10 cellular contexts compared by ENCODE assay signal in genomic region chr9:36798350-36799065, GRCh38.
A peak's percentile ranks its signal among the peaks of the same experiment; 100 is the strongest.
DNase-seq lines count a peak whose midpoint lies in the region; ATAC-seq and TF ChIP-seq lines count a peak whose summit lies in the region.
"Had no signal": no experiment of that assay in that cellular context is flagged by ENCODE, and none has a peak within 500 bp of the region (broad histone marks: within the 10 kb centered on the region; RNA-seq: fewer than 3 reads in every experiment).

No MANE protein-coding gene starts in this region.

- ATAC-seq in left lobe of liver (peak; percentile 77), HG02840 (IDR thresholded peaks at IDR 0.05; ENCODE audit: low FRiP score, unreplicated experiment) (no peak), HG02623 (IDR thresholded peaks at IDR 0.05; ENCODE audit: unreplicated experiment) (no peak)

- peak; percentile 76 for DNase-seq in DMS 273 (lab: John Stamatoyannopoulos, UW; ENCODE audit: unreplicated experiment)
- peak; percentile 56 for DNase-seq in HEK293T (ENCODE audit: extremely low spot score)
- peak; percentile 20 for DNase-seq in RPMI7951 (ENCODE audit: low read depth)
- no peak for DNase-seq in left lobe of liver (ENCODE audit: low spot score)
- DNase-seq in NOMO-1 treated with dmso at 0.1 percent for 144 hours (lab: John Stamatoyannopoulos, UW; ENCODE audit: unreplicated experiment): no peak
- DNase-seq in amniotic stem cell (lab: John Stamatoyannopoulos, UW): no peak
- DNase-seq: activated T-cell treated with anti-CD3 and anti-CD28 coated beads, Interleukin-2, amount 50 U/mL, for 1 hour; mesenchymal stem cell had no signal

- CTCF ChIA-PET in HEK293T (lab: Yijun Ruan, JAX): interaction anchor here (1.0 kb wide), 1 partner anchor 117 kb away, joined by 3 read pairs; no protein-coding TSS in a partner anchor

- POLR2A ChIA-PET in HEK293T (lab: Yijun Ruan, JAX): no interaction called here

TF ChIP-seq in HEK293T, 16 proteins besides CTCF, POLR2A, EP300 and RAD21:
- TF ChIP-seq PKNOX1 (IDR thresholded peaks at IDR 0.05): no peak
- TF ChIP-seq CTBP1 (IDR thresholded peaks at IDR 0.05; ENCODE audit: borderline replicate concordance): no peak
- TF ChIP-seq FOXK2 (IDR thresholded peaks at IDR 0.05): no peak
- TF ChIP-seq ZNF384 (IDR thresholded peaks at IDR 0.05): no peak
- TF ChIP-seq ARNT (IDR thresholded peaks at IDR 0.05): no peak
- TF ChIP-seq SP1 (IDR thresholded peaks at IDR 0.05): no peak
- TF ChIP-seq FOXA1 (IDR thresholded peaks at IDR 0.05): no peak

Comparison
In these comparisons a context has a peak if more than half of its experiments do, and no peak if none do; other contexts are left out.
1. DNase-seq: peak in DMS 273 (single experiment), HEK293T (single experiment) and RPMI7951 (single experiment); none in left lobe of liver (single experiment), NOMO-1 treated with dmso at 0.1 percent for 144 hours (single experiment) and amniotic stem cell (single experiment).